11 cellular contexts compared by ENCODE assay signal in the genomic region with DNA sequence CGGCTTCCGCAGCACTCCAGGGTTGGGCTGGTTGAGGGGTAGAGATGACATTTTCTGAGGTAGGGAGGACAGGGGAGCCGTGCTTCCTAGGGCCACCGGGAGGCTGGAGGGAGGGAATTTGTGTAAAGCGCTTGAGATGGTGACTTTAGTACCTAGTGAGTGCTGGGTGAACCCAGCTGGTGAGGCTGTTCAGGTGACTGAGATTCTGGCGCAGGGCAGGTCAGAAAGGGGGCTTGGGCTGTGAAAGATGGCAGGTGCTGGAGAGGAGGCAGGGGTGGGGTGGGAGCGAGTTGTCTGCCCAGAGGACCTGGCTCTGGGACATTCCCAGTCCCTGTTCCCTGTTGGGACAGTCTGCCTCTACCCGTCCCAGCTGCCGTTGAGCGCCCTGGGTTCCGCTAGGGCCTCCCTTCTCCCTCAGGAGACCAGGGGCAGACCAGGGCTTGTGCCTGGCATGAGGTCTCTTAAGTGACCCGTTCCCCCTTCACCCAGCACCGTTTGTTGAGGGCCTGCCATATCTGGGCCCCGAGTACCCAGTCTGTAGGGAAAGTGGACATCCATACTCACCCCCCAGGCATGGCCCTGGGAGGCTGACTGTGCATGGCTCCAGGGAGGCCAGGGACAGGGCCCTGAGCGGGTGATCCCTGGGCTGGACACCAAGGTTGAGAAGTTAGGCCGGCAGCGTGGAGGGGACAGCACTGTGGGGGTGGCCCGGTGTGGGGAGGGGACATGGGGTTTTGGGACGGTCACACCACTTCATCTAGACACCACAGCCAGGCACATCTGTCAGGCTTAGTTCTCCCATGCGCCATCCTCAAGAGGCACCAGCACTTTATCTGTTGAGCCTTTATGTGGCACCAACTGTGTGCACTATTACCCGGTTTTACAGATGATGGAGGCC. TPM values are rescaled to one million over a fixed set of nuclear protein-coding genes. Genes with fewer than 3 reads are reported as not detected.
DNase-seq lines count a peak whose midpoint lies in the region; ATAC-seq and TF ChIP-seq lines count a peak whose summit lies in the region.
"Had no signal": no experiment of that assay in that cellular context is flagged by ENCODE, and none has a peak within 500 bp of the region (broad histone marks: within the 10 kb centered on the region; RNA-seq: fewer than 3 reads in every experiment).

No MANE protein-coding gene starts in this region.

- peak overlapping the region; percentile 23 for H3K4me3 Mint-ChIP-seq in activated T-cell treated with anti-CD3 and anti-CD28 coated beads, Interleukin-2, amount 50 U/mL, for 24 hours
- peak overlapping the region in 3 of 5 experiments; percentile 7 to 37 (median 30) for H3K4me3 Mint-ChIP-seq in brain

- H3K36me3 Mint-ChIP-seq in activated T-cell treated with anti-CD3 and anti-CD28 coated beads, Interleukin-2, amount 50 U/mL, for 24 hours (ENCODE audit: low read depth), result peaks cover 68% of the 10 kb centered on the region
- peaks cover 26% of the 10 kb centered on the region for H3K36me3 Mint-ChIP-seq in brain

- DNase-seq in activated T-cell treated with anti-CD3 and anti-CD28 coated beads, Interleukin-2, amount 50 U/mL, for 24 hours, result peak; percentile 34
- no peak for DNase-seq in activated T-cell treated with anti-CD3 and anti-CD28 coated beads, Interleukin-2, amount 50 U/mL, for 1 hour
- DNase-seq in NAMALWA (ENCODE audit: low spot score) (peak; percentile 14), sciatic nerve (ENCODE audit: low spot score) (peak; percentile 60)
- DNase-seq: DMS153, NCI-H1048 had no signal

- no peak for TF ChIP-seq CTCF in brain (conservative IDR thresholded peaks at IDR 0.05)

- ATAC-seq in sciatic nerve (no peak), GM21360 (IDR thresholded peaks at IDR 0.05; ENCODE audit: unreplicated experiment) (no peak), GM21526 (IDR thresholded peaks at IDR 0.05; ENCODE audit: low FRiP score, unreplicated experiment) (no peak), HG03520 (IDR thresholded peaks at IDR 0.05; ENCODE audit: unreplicated experiment) (no peak)
- ATAC-seq: pancreas had no signal

- intact Hi-C loops in sciatic nerve (cut with DNase I), result loop anchor here (5.0 kb wide), 1 partner anchor 1586 kb away; no protein-coding TSS in a partner anchor

- H3K4me1 Mint-ChIP-seq in activated T-cell treated with anti-CD3 and anti-CD28 coated beads, Interleukin-2, amount 50 U/mL, for 24 hours (ENCODE audit: low read depth), result peaks cover 21% of the 10 kb centered on the region
- peaks cover 23% of the 10 kb centered on the region for H3K4me1 Mint-ChIP-seq in brain

- no peaks in the 10 kb centered on the region for H3K27me3 Mint-ChIP-seq in activated T-cell treated with anti-CD3 and anti-CD28 coated beads, Interleukin-2, amount 50 U/mL, for 24 hours
- H3K27me3 Mint-ChIP-seq in brain, result no peaks in the 10 kb centered on the region

- H3K9me3 Mint-ChIP-seq in activated T-cell treated with anti-CD3 and anti-CD28 coated beads, Interleukin-2, amount 50 U/mL, for 24 hours, result no peaks in the 10 kb centered on the region
- no peaks in the 10 kb centered on the region for H3K9me3 Mint-ChIP-seq in brain

- peak overlapping the region; percentile 88 for H3K27ac Mint-ChIP-seq in activated T-cell treated with anti-CD3 and anti-CD28 coated beads, Interleukin-2, amount 50 U/mL, for 24 hours
- peak overlapping the region in 3 of 5 experiments; percentile 41 to 84 (median 60) for H3K27ac Mint-ChIP-seq in brain

RNA-seq across cellular contexts. Expression of a gene that starts 5.0 kb away (rescaled TPM):
- 431 TPM for polyA plus RNA-seq in brain (ENCODE audit: insufficient read depth, low read depth, low replicate concordance)
- total RNA-seq in sciatic nerve, result 143 TPM

RNA-seq across cellular contexts. Expression of a gene that starts 11.5 kb away (rescaled TPM):
- polyA plus RNA-seq in brain (ENCODE audit: insufficient read depth, low read depth, low replicate concordance), result 16.4 TPM
- total RNA-seq in sciatic nerve, result 66.6 TPM

RNA-seq across cellular contexts. Expression of a gene that starts 21.2 kb away (rescaled TPM):
- 58.8 TPM for polyA plus RNA-seq in brain (ENCODE audit: insufficient read depth, low read depth, low replicate concordance)
- 36.6 TPM for total RNA-seq in sciatic nerve

RNA-seq across cellular contexts. Expression of a gene that starts 21.6 kb away (rescaled TPM):
- polyA plus RNA-seq in brain (ENCODE audit: insufficient read depth, low read depth, low replicate concordance), result 77.4 TPM
- total RNA-seq in sciatic nerve, result 64.8 TPM

RNA-seq across cellular contexts. Expression of a gene that starts 37.8 kb away (rescaled TPM):
- polyA plus RNA-seq in brain (ENCODE audit: insufficient read depth, low read depth, low replicate concordance), result 96.6 TPM
- 39.7 TPM for total RNA-seq in sciatic nerve
